In the genomic region with DNA sequence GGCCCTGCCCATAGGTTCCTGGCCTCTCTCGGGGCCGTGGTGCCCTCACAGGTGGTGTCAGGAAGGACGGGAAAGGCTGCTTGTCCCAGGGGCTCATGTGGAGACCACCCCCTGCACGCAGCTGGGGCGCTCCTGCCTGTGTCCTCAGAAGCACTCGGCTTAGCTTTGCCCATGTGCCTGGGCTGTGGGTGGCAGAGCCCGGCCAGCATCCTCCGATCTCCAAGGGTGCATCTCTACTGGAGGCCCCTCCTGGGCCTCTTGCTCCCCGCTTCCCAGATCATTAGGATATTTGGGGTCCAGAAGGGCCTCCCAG, we compare ENCODE assay signal across 21 cellular contexts. TPM values are rescaled to one million over a fixed set of nuclear protein-coding genes. Genes with fewer than 3 reads are reported as not detected.
DNase-seq lines count a peak whose midpoint lies in the region; ATAC-seq and TF ChIP-seq lines count a peak whose summit lies in the region.
"Had no signal": no experiment of that assay in that cellular context is flagged by ENCODE, and none has a peak within 500 bp of the region (broad histone marks: within the 10 kb centered on the region; RNA-seq: fewer than 3 reads in every experiment).

No MANE protein-coding gene starts in this region.

- H3K27ac ChIP-seq in BLaER1 treated with 17β-estradiol and CSF1 and Interleukin-3, amounts not matched to agents 10 nM and 100 nM = peak overlapping the region in 5 of 11 experiments; percentile 15 to 80 (median 22); a peak in 9 of 22 replicates
- peak overlapping the region; percentile 99 for H3K27ac ChIP-seq in OCI-LY7 (ENCODE audit: low read depth, low read length, poor library complexity, severe bottlenecking)
- H3K27ac ChIP-seq in fibroblast of lung (ENCODE audit: insufficient read depth, low read length) = peak overlapping the region; percentile 38
- H3K27ac ChIP-seq in gastrocnemius medialis = peak overlapping the region; percentile 82 to 89 (median 86)
- H3K27ac ChIP-seq: brain microvascular endothelial cell, HL-60, SJSA1 had no signal

- H4K20me1 ChIP-seq in BLaER1 treated with 17β-estradiol and CSF1 and Interleukin-3, amounts not matched to agents 10 nM and 100 nM = peaks cover 83 to 100% (median 97%) of the 10 kb centered on the region in 11 experiments
- H4K20me1 ChIP-seq in OCI-LY7 (ENCODE audit: insufficient read depth, low read length) (peaks cover 18% of the 10 kb centered on the region), fibroblast of lung (ENCODE audit: control insufficient read depth, extremely low read depth, insufficient read depth, low read length) (no peaks in the 10 kb centered on the region)

- no peak for DNase-seq in OCI-LY7 (ENCODE audit: low spot score)
- DNase-seq in fibroblast of lung (ENCODE audit: low read depth in 2 of 2) = no peak
- DNase-seq in gastrocnemius medialis = no peak
- no peak for DNase-seq in NCI-H146 (lab: John Stamatoyannopoulos, UW)
- DNase-seq: activated CD4-positive, alpha-beta T cell treated with anti-CD3 and anti-CD28 coated beads, Interleukin-2, amount 10 ng/mL, durations not matched to agents 7 days and 5 days; activated naive CD8-positive, alpha-beta T cell treated with anti-CD3 and anti-CD28 coated beads, Interleukin-2, amount 50 U/mL, for 24 hours; brain microvascular endothelial cell; GOT3; mucosa of descending colon; NCI-H187 treated with DMSO at 0.1 percent for 48 hours; NCI-H226; stimulated activated CD8-positive, alpha-beta memory T cell treated with anti-CD3 and anti-CD28 coated beads, Interleukin-4, amount 100 ng/mL, for 48 hours; T-helper 17 cell had no signal

- no peaks in the 10 kb centered on the region for H3K27me3 ChIP-seq in BLaER1 treated with 17β-estradiol and CSF1 and Interleukin-3, amounts not matched to agents 10 nM and 100 nM
- H3K27me3 ChIP-seq in fibroblast of lung (ENCODE audit: control insufficient read depth, insufficient read depth, low read length) (no peaks in the 10 kb centered on the region), gastrocnemius medialis (no peaks in the 10 kb centered on the region)
- H3K27me3 ChIP-seq: brain microvascular endothelial cell, SJSA1 had no signal

- H3K9me2 ChIP-seq in OCI-LY7 (ENCODE audit: insufficient read depth, low read length) = no peaks in the 10 kb centered on the region

- H3K36me3 ChIP-seq in BLaER1 treated with 17β-estradiol and CSF1 and Interleukin-3, amounts not matched to agents 10 nM and 100 nM = peaks cover 27 to 68% (median 32%) of the 10 kb centered on the region in 11 experiments
- H3K36me3 ChIP-seq in OCI-LY7 (ENCODE audit: insufficient read depth, low read length) (peaks cover 80% of the 10 kb centered on the region), fibroblast of lung (ENCODE audit: control insufficient read depth, insufficient read depth, low read length) (peaks cover 42% of the 10 kb centered on the region), gastrocnemius medialis (peaks cover 0 to 13% of the 10 kb centered on the region in 2 donors)

- in situ Hi-C loops in gastrocnemius medialis (cut with MboI; ENCODE audit: low sequenced_read_pairs in 4 of 4) = no loop called here

- POLR2A ChIA-PET in OCI-LY7 (lab: Charles Lee) = interaction anchor here (1.0 kb wide), 1 partner anchor 14 kb away, joined by 7 read pairs; a partner anchor contains a TSS

- CTCF ChIA-PET in OCI-LY7 (lab: Charles Lee; ENCODE audit: unreplicated experiment) = no interaction called here

- H3K4me2 ChIP-seq in BLaER1 treated with 17β-estradiol and CSF1 and Interleukin-3, amounts not matched to agents 10 nM and 100 nM = peak overlapping the region; percentile 70 to 99 (median 96)
- peak overlapping the region; percentile 97 for H3K4me2 ChIP-seq in OCI-LY7 (ENCODE audit: low read length)
- no peak overlapping the region for H3K4me2 ChIP-seq in fibroblast of lung (ENCODE audit: extremely low read depth, insufficient read depth, low read length)

- ATAC-seq in gastrocnemius medialis (no peak), GM18870 (IDR thresholded peaks at IDR 0.05; ENCODE audit: unreplicated experiment) (no peak), GM19397 (IDR thresholded peaks at IDR 0.05; ENCODE audit: unreplicated experiment) (no peak), GM18511 (IDR thresholded peaks at IDR 0.05; ENCODE audit: unreplicated experiment) (no peak)
- ATAC-seq: activated naive CD8-positive, alpha-beta T cell treated with anti-CD3 and anti-CD28 coated beads, Interleukin-2, amount 50 U/mL, for 24 hours; K562; mucosa of descending colon; T-helper 17 cell had no signal

- H3K4me1 ChIP-seq in BLaER1 treated with 17β-estradiol and CSF1 and Interleukin-3, amounts not matched to agents 10 nM and 100 nM = peaks cover 81 to 100% (median 96%) of the 10 kb centered on the region in 10 experiments
- H3K4me1 ChIP-seq in OCI-LY7 (ENCODE audit: insufficient read depth, low read length, poor library complexity, severe bottlenecking) = peaks cover 85% of the 10 kb centered on the region
- H3K4me1 ChIP-seq in fibroblast of lung (ENCODE audit: control insufficient read depth, extremely low read depth, insufficient read depth, low read length) = peaks cover 31% of the 10 kb centered on the region
- H3K4me1 ChIP-seq in gastrocnemius medialis = peaks cover 45 to 51% of the 10 kb centered on the region in 2 donors

- no peak for TF ChIP-seq POLR2A in gastrocnemius medialis (IDR thresholded peaks at IDR 0.05)

- intact Hi-C loops in OCI-LY7 (cut with micrococcal nuclease; ENCODE audit: unreplicated experiment) (no loop called here), gastrocnemius medialis (cut with DNase I; ENCODE audit: low total_unique reads) (loop anchor here (5.0 kb wide), 1 partner anchor 651 kb away; no protein-coding TSS in a partner anchor)

- H3K79me2 ChIP-seq in OCI-LY7 (ENCODE audit: insufficient read depth, low read depth, low read length) = peaks cover 68% of the 10 kb centered on the region
- peaks cover 75% of the 10 kb centered on the region for H3K79me2 ChIP-seq in fibroblast of lung (ENCODE audit: control insufficient read depth, insufficient read depth, low read length)

- H3K9me3 ChIP-seq in BLaER1 treated with 17β-estradiol and CSF1 and Interleukin-3, amounts not matched to agents 10 nM and 100 nM (replicated peaks in 1 of 11) = no peaks in the 10 kb centered on the region
- H3K9me3 ChIP-seq in OCI-LY7 (ENCODE audit: low read length) = no peaks in the 10 kb centered on the region
- H3K9me3 ChIP-seq in fibroblast of lung (ENCODE audit: control insufficient read depth, insufficient read depth, low read depth, low read length) = no peaks in the 10 kb centered on the region
- H3K9me3 ChIP-seq in gastrocnemius medialis = no peaks in the 10 kb centered on the region
- H3K9me3 ChIP-seq: mucosa of descending colon, SJSA1 had no signal

- peak overlapping the region in 10 of 11 experiments; percentile 15 to 75 (median 52); a peak in 17 of 22 replicates for H3K9ac ChIP-seq in BLaER1 treated with 17β-estradiol and CSF1 and Interleukin-3, amounts not matched to agents 10 nM and 100 nM
- peak overlapping the region; percentile 7 for H3K9ac ChIP-seq in fibroblast of lung (ENCODE audit: insufficient read depth, low read length)

- H2AFZ ChIP-seq in OCI-LY7 (ENCODE audit: low read length) (no peak overlapping the region), fibroblast of lung (ENCODE audit: low read length) (no peak overlapping the region)

- no TSS peak for BruUV-seq in OCI-LY7 (replicated peaks; lab: Mats Ljungman, UMichigan)

- peak overlapping the region in 3 of 10 experiments; percentile 14 to 32 (median 18); a peak in 3 of 20 replicates for H3K4me3 ChIP-seq in BLaER1 treated with 17β-estradiol and CSF1 and Interleukin-3, amounts not matched to agents 10 nM and 100 nM
- no peak overlapping the region for H3K4me3 ChIP-seq in OCI-LY7 (ENCODE audit: low read depth, low read length, poor library complexity, severe bottlenecking)
- H3K4me3 ChIP-seq in fibroblast of lung (replicated peaks in 1 of 4; ENCODE audit: control extremely low read depth in 1 of 4, insufficient read depth in 1 of 4, low read depth in 3 of 4, low read length in 4 of 4) = no peak overlapping the region
- no peak overlapping the region for H3K4me3 ChIP-seq in gastrocnemius medialis
- H3K4me3 ChIP-seq: K562, mucosa of descending colon, SJSA1 had no signal

- TF ChIP-seq CTCF in OCI-LY7 (conservative IDR thresholded peaks at IDR 0.05; ENCODE audit: low read length) (no peak), fibroblast of lung (conservative IDR thresholded peaks at IDR 0.05 in 1 of 2, IDR thresholded peaks at IDR 0.05 in 1 of 2; ENCODE audit: low read depth in 1 of 2, low read length in 2 of 2) (no peak), gastrocnemius medialis (IDR thresholded peaks at IDR 0.05 in 4 of 5, conservative IDR thresholded peaks at IDR 0.05 in 1 of 5) (no peak)

RNA-seq across cellular contexts. Expression of a gene that starts 8.9 kb away (rescaled TPM):
- 40.4 and 43.5 TPM in 2 replicates for total RNA-seq in OCI-LY7 (2014; rRNA removed; shearing (Covaris generic))
- total RNA-seq in OCI-LY7 (2022) (41.3 and 50.9 TPM in 2 replicates), fibroblast of lung (48.7 and 51.1 TPM in 2 replicates), gastrocnemius medialis (10 to 100 TPM; 53.4 to 92.5 (median 76.8) TPM)
- 8.8 and 10.9 TPM in 2 replicates for polyA plus RNA-seq in fibroblast of lung
- 22.8 and 45.2 TPM in 2 replicates for polyA plus RNA-seq in fibroblast of lung (2012)
- polyA minus RNA-seq in fibroblast of lung (ENCODE audit: low replicate concordance) = 12.3 and 12.7 TPM in 2 replicates

RNA-seq across cellular contexts. Expression of a gene that starts 14.5 kb away (rescaled TPM):
- total RNA-seq in OCI-LY7 (2014; rRNA removed; shearing (Covaris generic)) = 233 and 290 TPM in 2 replicates
- total RNA-seq in OCI-LY7 (2022) (343 and 404 TPM in 2 replicates), fibroblast of lung (289 and 438 TPM in 2 replicates), gastrocnemius medialis (10 to 100 TPM; 54.5 to 87.0 (median 66.8) TPM)
- polyA plus RNA-seq in fibroblast of lung = 572 and 611 TPM in 2 replicates
- 915 and 985 TPM in 2 replicates for polyA plus RNA-seq in fibroblast of lung (2012)
- polyA minus RNA-seq in fibroblast of lung (ENCODE audit: low replicate concordance) = 2,053 and 2,241 TPM in 2 replicates

RNA-seq across cellular contexts. Expression of a gene that starts 52.7 kb away (rescaled TPM):
- not detected in 2 replicates for total RNA-seq in OCI-LY7 (2014; rRNA removed; shearing (Covaris generic))
- total RNA-seq in OCI-LY7 (2022) (not detected in 2 replicates), fibroblast of lung (not detected in 2 replicates), gastrocnemius medialis (not detected)
- not detected in 2 replicates for polyA plus RNA-seq in fibroblast of lung
- polyA plus RNA-seq in fibroblast of lung (2012) = not detected in 2 replicates
- polyA minus RNA-seq in fibroblast of lung (ENCODE audit: low replicate concordance) = not detected in 2 replicates
- total RNA-seq: epithelial cell of proximal tubule, K562, SJSA1 had no signal
- polyA plus RNA-seq: K562 had no signal

RNA-seq across cellular contexts. Expression of a gene that starts 53.2 kb away (rescaled TPM):
- 0.22 and 0.72 TPM in 2 replicates for total RNA-seq in OCI-LY7 (2014; rRNA removed; shearing (Covaris generic))
- total RNA-seq in OCI-LY7 (2022) (1.3 and 1.8 TPM in 2 replicates), fibroblast of lung (not detected in 2 replicates), gastrocnemius medialis (under 1 TPM; 0.15 to 1.00 (median 0.67) TPM)
- not detected in 2 replicates for polyA plus RNA-seq in fibroblast of lung
- polyA plus RNA-seq in fibroblast of lung (2012) = not detected in 2 replicates
- not detected in 2 replicates for polyA minus RNA-seq in fibroblast of lung (ENCODE audit: low replicate concordance)
- total RNA-seq: SJSA1 had no signal
- polyA plus RNA-seq: K562 had no signal
